Comparison of ENCODE assay signal across 18 cellular contexts in genomic region chr4:71559957-71560541, GRCh38.
DNase-seq lines count a peak whose midpoint lies in the region; ATAC-seq and TF ChIP-seq lines count a peak whose summit lies in the region.
"Had no signal": no experiment of that assay in that cellular context is flagged by ENCODE, and none has a peak within 500 bp of the region (broad histone marks: within the 10 kb centered on the region; RNA-seq: fewer than 3 reads in every experiment).

No MANE protein-coding gene starts in this region.

- H3K4me1 Mint-ChIP-seq in mesothelial cell of epicardium: peaks cover 5% of the 10 kb centered on the region
- H3K4me1 Mint-ChIP-seq in T-cell: no peaks in the 10 kb centered on the region
- H3K4me1 Mint-ChIP-seq: natural killer cell had no signal

- H4K91ac ChIP-seq in IMR-90 (ENCODE audit: insufficient read depth, low read depth, low read length) (no peak overlapping the region), neuronal stem cell (ENCODE audit: low read depth, low read length, poor library complexity) (no peak overlapping the region)

- H2AK9ac ChIP-seq in IMR-90 (replicated peaks; ENCODE audit: low read depth, low read length, poor library complexity): no peak overlapping the region

- H3K4me2 ChIP-seq in IMR-90 (ENCODE audit: low read depth, low read length): no peak overlapping the region
- H3K4me2 ChIP-seq in neuronal stem cell (ENCODE audit: insufficient read depth, low read length, poor library complexity, severe bottlenecking): no peak overlapping the region

- TF ChIP-seq RAD21 in IMR-90 (IDR thresholded peaks at IDR 0.05; ENCODE audit: low read length): no peak

- H3K4me1 ChIP-seq in IMR-90 (ENCODE audit: control insufficient read depth, insufficient read depth, low read length): 0 out of 2 replicates have a peak, but pooled peaks cover 2% of the 10 kb centered on the region
- H3K4me1 ChIP-seq in neuronal stem cell (ENCODE audit: control insufficient read depth in 2 of 2, insufficient read depth in 1 of 2, low read depth in 1 of 2, low read length in 2 of 2): no peaks in the 10 kb centered on the region

- H3K27ac Mint-ChIP-seq in mesothelial cell of epicardium (peak overlapping the region; percentile 13), T-cell (no peak overlapping the region)
- H3K27ac Mint-ChIP-seq: natural killer cell had no signal

- no peaks in the 10 kb centered on the region for H3K27me3 Mint-ChIP-seq in mesothelial cell of epicardium (ENCODE audit: low read depth)
- H3K27me3 Mint-ChIP-seq in T-cell: peaks cover 0 to 3% of the 10 kb centered on the region in 2 donors

- H4K8ac ChIP-seq in IMR-90 (ENCODE audit: low read depth in 2 of 2, low read length in 2 of 2) (peak overlapping the region in 1 of 2 experiments; percentile 38; a peak in 1 of 4 replicates), neuronal stem cell (ENCODE audit: low read depth, low read length) (no peak overlapping the region)

- no peak overlapping the region for H3K4me3 Mint-ChIP-seq in mesothelial cell of epicardium
- no peak overlapping the region for H3K4me3 Mint-ChIP-seq in T-cell
- H3K4me3 Mint-ChIP-seq: natural killer cell had no signal

- WGBS in IMR-90 (ENCODE audit: extremely low coverage in 2 of 2, insufficient read length in 1 of 2), 2 experiments: no CpG with 5 or more reads among the region's 1 CpG
- WGBS in neuronal stem cell (ENCODE audit: extremely low coverage in 2 of 2, insufficient read length in 2 of 2, insufficient replicate concordance in 1 of 2), 2 donors: no CpG with 5 or more reads among the region's 1 CpG

- ATAC-seq in IMR-90 (ENCODE audit: low read depth): peak; percentile 51
- no peak for ATAC-seq in T-cell (replicated peaks in 1 of 4)
- ATAC-seq: esophagus mucosa, natural killer cell had no signal

- dilution Hi-C loops in IMR-90 (cut with HindIII; ENCODE audit: low sequenced_read_pairs, unreplicated experiment): no loop called here

- H3K9ac ChIP-seq in IMR-90 (ENCODE audit: low read depth, low read length) (no peak overlapping the region), neuronal stem cell (ENCODE audit: low read depth, low read length, poor library complexity) (no peak overlapping the region)

- H3K4me3 ChIP-seq in BJ (ENCODE audit: low read depth, low read length) (no peak overlapping the region), IMR-90 (ENCODE audit: insufficient read depth, low read depth, low read length) (no peak overlapping the region), brain microvascular endothelial cell (ENCODE audit: low read depth, low read length) (no peak overlapping the region), neuronal stem cell (ENCODE audit: low read length in 2 of 2) (no peak overlapping the region)

- H2AFZ ChIP-seq in IMR-90 (replicated peaks; ENCODE audit: low read length, poor library complexity): no peak overlapping the region
- no peak overlapping the region for H2AFZ ChIP-seq in neuronal stem cell (ENCODE audit: low read length)

- H2BK12ac ChIP-seq in neuronal stem cell (ENCODE audit: low read length): no peak overlapping the region

- POLR2A ChIA-PET in BJ (lab: Charles Lee) (interaction anchor here (0.6 kb wide), 1 partner anchor 336 kb away, joined by 3 read pairs; no protein-coding TSS in a partner anchor), IMR-90 (lab: Charles Lee; ENCODE audit: unreplicated experiment) (no interaction called here), T-cell (lab: Charles Lee) (no interaction called here)

- H3K9me1 ChIP-seq in IMR-90 (ENCODE audit: insufficient read depth, low read length): 0 out of 2 replicates have a peak, but pooled peaks cover 3% of the 10 kb centered on the region

- no peaks in the 10 kb centered on the region for H3K79me1 ChIP-seq in IMR-90 (ENCODE audit: low read depth in 1 of 2, low read length in 2 of 2)
- no peaks in the 10 kb centered on the region for H3K79me1 ChIP-seq in neuronal stem cell (ENCODE audit: low read depth, low read length)

- DNase-seq in BJ (ENCODE audit: low read depth) (peak; percentile 41), IMR-90 (peak; percentile 64), brain microvascular endothelial cell (peak; percentile 76), mesothelial cell of epicardium (ENCODE audit: low spot score in 2 of 2, unreplicated experiment in 2 of 2) (no peak), NCI-H1930 (lab: John Stamatoyannopoulos, UW) (no peak), T-cell (no peak), neuronal stem cell (ENCODE audit: low spot score) (no peak)
- DNase-seq in stimulated activated CD4-positive, alpha-beta T cell treated with anti-CD3 and anti-CD28 coated beads, Interleukin-1b, Interleukin-23, amount 100 ng/mL, for 48 hours: no peak
- DNase-seq: activated CD4-positive, alpha-beta T cell treated with anti-CD3 and anti-CD28 coated beads, Interleukin-2, amount 50 U/mL, for 4 hours; activated T-cell treated with anti-CD3 and anti-CD28 coated beads, Interleukin-2, amount 50 U/mL, for 48 hours; COR-L47; cortex of kidney; KBM-7; natural killer cell; NCI-H1105 treated with DMSO at 0.1 percent for 48 hours; NCI-H2227 treated with DMSO at 0.1 percent for 48 hours; retina had no signal

- H3K56ac ChIP-seq in IMR-90 (ENCODE audit: extremely low read depth, insufficient read depth, low read length): no peak overlapping the region

- H3K4ac ChIP-seq in IMR-90 (ENCODE audit: low read depth, low read length) (peak overlapping the region; percentile 40; the same call in 1 of the 2 replicates), neuronal stem cell (ENCODE audit: low read length) (no peak overlapping the region)

- CTCF ChIA-PET in BJ (lab: Yijun Ruan, JAX) (interaction anchor here (0.9 kb wide), 1 partner anchor 330 kb away, joined by 4 read pairs; no protein-coding TSS in a partner anchor), IMR-90 (lab: Yijun Ruan, JAX) (interaction anchor here (1.4 kb wide), 1 partner anchor 9 kb away, joined by 7 read pairs; no protein-coding TSS in a partner anchor), T-cell (lab: Charles Lee) (no interaction called here)

- H4K5ac ChIP-seq in IMR-90 (ENCODE audit: low read depth, low read length): no peak overlapping the region

- H3K27me3 ChIP-seq in BJ (ENCODE audit: control insufficient read depth, insufficient read depth, low read length) (no peaks in the 10 kb centered on the region), IMR-90 (ENCODE audit: control insufficient read depth, insufficient read depth, low read length) (no peaks in the 10 kb centered on the region), brain microvascular endothelial cell (replicated peaks) (no peaks in the 10 kb centered on the region), neuronal stem cell (ENCODE audit: control insufficient read depth in 3 of 3, insufficient read depth in 3 of 3, low read depth in 1 of 3, low read length in 3 of 3) (no peaks in the 10 kb centered on the region)

- BruUV-seq in IMR-90 (replicated peaks; lab: Mats Ljungman, UMichigan): no TSS peak

- H3K36me3 ChIP-seq in BJ (ENCODE audit: control insufficient read depth, insufficient read depth, low read length) (no peaks in the 10 kb centered on the region), IMR-90 (ENCODE audit: control insufficient read depth, insufficient read depth, low read length) (peaks cover 25% of the 10 kb centered on the region), brain microvascular endothelial cell (replicated peaks) (no peaks in the 10 kb centered on the region), neuronal stem cell (replicated peaks in 1 of 2; ENCODE audit: control insufficient read depth in 2 of 2, insufficient read depth in 2 of 2, low read length in 2 of 2) (no peaks in the 10 kb centered on the region)

- TF ChIP-seq CTCF in BJ (IDR thresholded peaks at IDR 0.05; ENCODE audit: insufficient read depth, low read depth, low read length) (no peak), IMR-90 (conservative IDR thresholded peaks at IDR 0.05; ENCODE audit: low read depth, low read length) (no peak), brain microvascular endothelial cell (IDR thresholded peaks at IDR 0.05; ENCODE audit: low read depth, low read length, missing control alignments) (no peak), mesothelial cell of epicardium (IDR thresholded peaks at IDR 0.05; ENCODE audit: unreplicated experiment) (no peak)

- H3K23ac ChIP-seq in IMR-90 (ENCODE audit: low read depth, low read length) (no peak overlapping the region; the same call in 1 of the 2 replicates), neuronal stem cell (ENCODE audit: low read depth, low read length, poor library complexity) (no peak overlapping the region)

- H2BK15ac ChIP-seq in IMR-90 (ENCODE audit: low read depth, low read length): no peak overlapping the region
- H2BK15ac ChIP-seq in neuronal stem cell (ENCODE audit: low read length): no peak overlapping the region

- no peaks in the 10 kb centered on the region for H4K20me1 ChIP-seq in IMR-90 (ENCODE audit: insufficient read depth, low read length)

- peak overlapping the region; percentile 17 for H2BK5ac ChIP-seq in IMR-90 (ENCODE audit: low read depth, low read length, poor library complexity, severe bottlenecking)
- no peak overlapping the region for H2BK5ac ChIP-seq in neuronal stem cell (ENCODE audit: low read length)

- no peak overlapping the region for H3K18ac ChIP-seq in IMR-90 (ENCODE audit: low read depth, low read length)
- no peak overlapping the region for H3K18ac ChIP-seq in neuronal stem cell (ENCODE audit: low read length)

- in situ Hi-C loops in IMR-90 (cut with MboI; ENCODE audit: low sequenced_read_pairs) (loop anchor here (10.0 to 25.0 kb wide), 4 partner anchors 375 to 923 kb away; partner anchors contain the start of gene ENAM), brain microvascular endothelial cell (cut with HindIII; ENCODE audit: low pct_ligation_motif_present, low sequenced_read_pairs) (no loop called here)

- H3K36me3 Mint-ChIP-seq in mesothelial cell of epicardium (no peaks in the 10 kb centered on the region), T-cell (no peaks in the 10 kb centered on the region)

- H3K14ac ChIP-seq in IMR-90 (replicated peaks; ENCODE audit: low read depth, low read length): no peak overlapping the region
- H3K14ac ChIP-seq in neuronal stem cell (ENCODE audit: low read length): no peak overlapping the region

- intact Hi-C loops in IMR-90 (cut with micrococcal nuclease): no loop called here

- H3K9me3 ChIP-seq in IMR-90 (ENCODE audit: control insufficient read depth, insufficient read depth, low read length) (no peaks in the 10 kb centered on the region), neuronal stem cell (replicated peaks in 1 of 2; ENCODE audit: control insufficient read depth in 2 of 2, insufficient read depth in 1 of 2, low read depth in 1 of 2, low read length in 2 of 2) (no peaks in the 10 kb centered on the region)

- H3K9me3 Mint-ChIP-seq in mesothelial cell of epicardium: no peaks in the 10 kb centered on the region
- H3K9me3 Mint-ChIP-seq in T-cell: no peaks in the 10 kb centered on the region
- H3K9me3 Mint-ChIP-seq: natural killer cell had no signal

- peak overlapping the region; percentile 46; the same call in 1 of the 2 replicates for H2BK20ac ChIP-seq in IMR-90 (ENCODE audit: low read depth, low read length)

- H2BK120ac ChIP-seq in IMR-90 (ENCODE audit: low read depth, low read length) (no peak overlapping the region), neuronal stem cell (ENCODE audit: low read depth, low read length) (no peak overlapping the region)

- TF ChIP-seq POLR2A in IMR-90 (IDR thresholded peaks at IDR 0.05; ENCODE audit: low read depth, low read length): no peak

- H2AK5ac ChIP-seq in IMR-90 (ENCODE audit: low read depth, low read length) (no peak overlapping the region), neuronal stem cell (ENCODE audit: low read depth, low read length) (no peak overlapping the region)

- H3K27ac ChIP-seq in IMR-90 (ENCODE audit: insufficient read depth, low read length): no peak overlapping the region
- H3K27ac ChIP-seq in brain microvascular endothelial cell: peak overlapping the region; percentile 93
- H3K27ac ChIP-seq in neuronal stem cell (replicated peaks; ENCODE audit: low read length): no peak overlapping the region

Comparison
In these comparisons a context has a peak if more than half of its experiments do, and no peak if none do; other contexts are left out.
1. DNase-seq: peak in BJ (single experiment), IMR-90 (single experiment) and brain microvascular endothelial cell (single experiment); none in mesothelial cell of epicardium (0 of 2), NCI-H1930 (0 of 2), T-cell (0 of 34), stimulated activated CD4-positive, alpha-beta T cell treated with anti-CD3 and anti-CD28 coated beads, Interleukin-1b, Interleukin-23, amount 100 ng/mL, for 48 hours (single experiment) and neuronal stem cell (single experiment).
2. CTCF ChIA-PET loops: an anchor here in BJ (0.9 kb wide) and IMR-90 (1.4 kb wide); none called in T-cell.